ENCODE assay signal across 38 cellular contexts in the genomic region with DNA sequence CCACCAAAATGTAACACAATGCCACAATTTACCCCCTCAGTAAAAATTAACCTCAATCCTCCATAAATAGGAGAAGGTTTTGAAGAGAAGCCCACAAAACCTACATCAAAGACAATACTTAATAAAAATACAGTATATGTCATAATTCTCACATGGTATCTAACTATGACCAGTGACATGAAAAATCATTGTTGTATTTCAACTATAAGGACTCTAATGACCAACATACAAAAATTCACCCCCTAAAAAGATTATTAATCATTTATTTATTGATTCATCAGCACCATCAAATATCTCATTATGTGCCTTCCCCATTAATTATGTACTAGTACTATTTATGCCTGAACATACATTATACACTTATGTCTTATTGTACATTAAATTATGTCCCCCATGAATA.
"Had no signal": no experiment of that assay in that cellular context is flagged by ENCODE, and none has a peak within 500 bp of the region (broad histone marks: within the 10 kb centered on the region; RNA-seq: fewer than 3 reads in every experiment).

No MANE protein-coding gene starts in this region.

- H3K27me3 ChIP-seq: ascending aorta, body of pancreas, brain microvascular endothelial cell, breast epithelium, cardiac muscle cell had no signal

- H3K36me3 ChIP-seq: adrenal gland, ascending aorta, brain microvascular endothelial cell, breast epithelium, cardiac muscle cell had no signal

- H3K4me3 ChIP-seq: adrenal gland, ascending aorta, body of pancreas, breast epithelium, cardiac muscle cell had no signal

- H3K4me1 ChIP-seq: adrenal gland, ascending aorta, body of pancreas, breast epithelium had no signal

- H3K9me3 Mint-ChIP-seq: activated naive CD4-positive, alpha-beta T cell treated with anti-CD3 and anti-CD28 coated beads for 36 hours; activated naive CD4-positive, alpha-beta T cell treated with anti-CD3 and anti-CD28 coated beads, Interleukin-2, amount 10 ng/mL, durations not matched to agents 7 days and 5 days; activated naive CD4-positive, alpha-beta T cell treated with anti-CD3 and anti-CD28 coated beads, Interleukin-2, amount 50 U/mL, for 24 hours; activated naive CD4-positive, alpha-beta T cell treated with anti-CD3 and anti-CD28 coated beads, Interleukin-2, amount 50 U/mL, for 72 hours; activated naive CD8-positive, alpha-beta T cell treated with anti-CD3 and anti-CD28 coated beads for 36 hours; activated naive CD8-positive, alpha-beta T cell treated with anti-CD3 and anti-CD28 coated beads, Interleukin-2, amount 50 U/mL, for 24 hours; activated T-cell treated with anti-CD3 and anti-CD28 coated beads, Interleukin-2, amount 50 U/mL, for 24 hours; activated T-cell treated with anti-CD3 and anti-CD28 coated beads, Interleukin-2, amount 50 U/mL, for 72 hours; activated T-helper 1 cell treated with anti-CD3 and anti-CD28 coated beads, Interleukin-12 subunit alpha, Interleukin-12 subunit beta, Interleukin-2, Interleukin-4 antibody, amounts not matched to agents 30 ng/mL and 10 ng/mL and 1 ng/mL, durations not matched to agents 14 hours and 24 hours and 36 hours; activated T-helper 17 cell treated with anti-CD3 and anti-CD28 coated beads, Interleukin-2, amount 50 U/mL, for 72 hours; activated T-helper 2 cell treated with anti-CD3 and anti-CD28 coated beads, Interferon-gamma antibody, Interleukin-2, Interleukin-4, amounts not matched to agents 10 μg/mL and 5 μg/mL and 100 μg/mL, durations not matched to agents 14 hours and 24 hours and 36 hours; central memory CD8-positive, alpha-beta T cell had no signal

- H3K4me1 Mint-ChIP-seq: activated naive CD4-positive, alpha-beta T cell treated with anti-CD3 and anti-CD28 coated beads, Interleukin-2, amount 10 ng/mL, durations not matched to agents 7 days and 5 days; activated naive CD4-positive, alpha-beta T cell treated with anti-CD3 and anti-CD28 coated beads, Interleukin-2, amount 50 U/mL, for 24 hours; activated naive CD8-positive, alpha-beta T cell treated with anti-CD3 and anti-CD28 coated beads for 36 hours; activated naive CD8-positive, alpha-beta T cell treated with anti-CD3 and anti-CD28 coated beads, Interleukin-2, amount 10 ng/mL, durations not matched to agents 7 days and 5 days; activated naive CD8-positive, alpha-beta T cell treated with anti-CD3 and anti-CD28 coated beads, Interleukin-2, amount 50 U/mL, for 24 hours; activated T-helper 17 cell treated with anti-CD3 and anti-CD28 coated beads, Interleukin-2, amount 50 U/mL, for 72 hours; brain; central memory CD8-positive, alpha-beta T cell had no signal

- FAIRE-seq: bronchial epithelial cell had no signal

- H3K27me3 Mint-ChIP-seq: activated naive CD4-positive, alpha-beta T cell treated with anti-CD3 and anti-CD28 coated beads, Interleukin-2, amount 10 ng/mL, durations not matched to agents 7 days and 5 days; activated naive CD8-positive, alpha-beta T cell; activated naive CD8-positive, alpha-beta T cell treated with anti-CD3 and anti-CD28 coated beads for 36 hours; activated naive CD8-positive, alpha-beta T cell treated with anti-CD3 and anti-CD28 coated beads, Interleukin-2, amount 50 U/mL, for 24 hours; activated T-helper 17 cell treated with anti-CD3 and anti-CD28 coated beads, Interleukin-2, amount 50 U/mL, for 72 hours; brain; central memory CD8-positive, alpha-beta T cell had no signal

- H3K27ac ChIP-seq: adrenal gland, ascending aorta, body of pancreas, brain microvascular endothelial cell, breast epithelium, cardiac muscle cell had no signal

- ATAC-seq: activated naive CD4-positive, alpha-beta T cell treated with anti-CD3 and anti-CD28 coated beads, Interleukin-2, amount 50 U/mL, for 72 hours; activated naive CD8-positive, alpha-beta T cell treated with anti-CD3 and anti-CD28 coated beads, Interleukin-2, amount 50 U/mL, for 24 hours; activated T-cell treated with anti-CD3 and anti-CD28 coated beads, Interleukin-2, amount 50 U/mL, for 72 hours; activated T-helper 17 cell treated with anti-CD3 and anti-CD28 coated beads, Interleukin-2, amount 50 U/mL, for 72 hours; body of pancreas had no signal

- DNase-seq: activated effector memory CD4-positive, alpha-beta T cell treated with anti-CD3 and anti-CD28 coated beads, Interleukin-2, amount 50 U/mL, for 16 hours; activated effector memory CD4-positive, alpha-beta T cell treated with Interleukin-2 at 50 U/mL for 16 hours; activated gamma-delta T cell; activated gamma-delta T cell treated with Interleukin-2 at 50 U/mL for 16 hours; activated naive CD4-positive, alpha-beta T cell; activated naive CD4-positive, alpha-beta T cell treated with anti-CD3 and anti-CD28 coated beads for 36 hours; activated naive CD4-positive, alpha-beta T cell treated with anti-CD3 and anti-CD28 coated beads, Interleukin-2, amount 10 ng/mL, durations not matched to agents 7 days and 5 days; activated naive CD4-positive, alpha-beta T cell treated with anti-CD3 and anti-CD28 coated beads, Interleukin-2, amount 50 U/mL, for 16 hours; activated naive CD4-positive, alpha-beta T cell treated with Interleukin-2 at 50 U/mL for 16 hours; activated naive CD8-positive, alpha-beta T cell treated with anti-CD3 and anti-CD28 coated beads for 36 hours; activated naive CD8-positive, alpha-beta T cell treated with anti-CD3 and anti-CD28 coated beads, Interleukin-2, amount 10 ng/mL, durations not matched to agents 7 days and 5 days; activated naive CD8-positive, alpha-beta T cell treated with anti-CD3 and anti-CD28 coated beads, Interleukin-2, amount 50 U/mL, for 24 hours; activated T-cell treated with anti-CD3 and anti-CD28 coated beads, Interleukin-2, amount 50 U/mL, for 1 hour; activated T-cell treated with anti-CD3 and anti-CD28 coated beads, Interleukin-2, amount 50 U/mL, for 24 hours; activated T-cell treated with anti-CD3 and anti-CD28 coated beads, Interleukin-2, amount 50 U/mL, for 48 hours; activated T-cell treated with anti-CD3 and anti-CD28 coated beads, Interleukin-2, amount 50 U/mL, for 72 hours; adrenal gland; amniotic stem cell; amygdala; anterior cingulate cortex; aorta; body of pancreas; brain microvascular endothelial cell; caudate nucleus; central memory CD4-positive, alpha-beta T cell; cerebellar nuclear complex had no signal

- H3K9me3 ChIP-seq: body of pancreas had no signal

- H3K36me3 Mint-ChIP-seq: activated naive CD4-positive, alpha-beta T cell treated with anti-CD3 and anti-CD28 coated beads, Interleukin-2, amount 10 ng/mL, durations not matched to agents 7 days and 5 days; activated naive CD4-positive, alpha-beta T cell treated with anti-CD3 and anti-CD28 coated beads, Interleukin-2, amount 50 U/mL, for 24 hours; activated naive CD4-positive, alpha-beta T cell treated with anti-CD3 and anti-CD28 coated beads, Interleukin-2, amount 50 U/mL, for 72 hours; activated naive CD8-positive, alpha-beta T cell; activated naive CD8-positive, alpha-beta T cell treated with anti-CD3 and anti-CD28 coated beads for 36 hours; activated naive CD8-positive, alpha-beta T cell treated with anti-CD3 and anti-CD28 coated beads, Interleukin-2, amount 10 ng/mL, durations not matched to agents 7 days and 5 days; brain had no signal

- H3K4me3 Mint-ChIP-seq: activated naive CD4-positive, alpha-beta T cell treated with anti-CD3 and anti-CD28 coated beads for 36 hours; activated naive CD4-positive, alpha-beta T cell treated with anti-CD3 and anti-CD28 coated beads, Interleukin-2, amount 10 ng/mL, durations not matched to agents 7 days and 5 days; activated naive CD4-positive, alpha-beta T cell treated with anti-CD3 and anti-CD28 coated beads, Interleukin-2, amount 50 U/mL, for 24 hours; activated naive CD8-positive, alpha-beta T cell; activated naive CD8-positive, alpha-beta T cell treated with anti-CD3 and anti-CD28 coated beads for 36 hours; activated naive CD8-positive, alpha-beta T cell treated with anti-CD3 and anti-CD28 coated beads, Interleukin-2, amount 10 ng/mL, durations not matched to agents 7 days and 5 days; activated naive CD8-positive, alpha-beta T cell treated with anti-CD3 and anti-CD28 coated beads, Interleukin-2, amount 50 U/mL, for 24 hours; activated T-cell treated with anti-CD3 and anti-CD28 coated beads, Interleukin-2, amount 50 U/mL, for 24 hours; activated T-cell treated with anti-CD3 and anti-CD28 coated beads, Interleukin-2, amount 50 U/mL, for 72 hours; activated T-helper 1 cell treated with anti-CD3 and anti-CD28 coated beads, Interleukin-12 subunit alpha, Interleukin-12 subunit beta, Interleukin-2, Interleukin-4 antibody, amounts not matched to agents 30 ng/mL and 10 ng/mL and 1 ng/mL, durations not matched to agents 14 hours and 24 hours and 36 hours; activated T-helper 17 cell treated with anti-CD3 and anti-CD28 coated beads, Interleukin-2, amount 50 U/mL, for 72 hours; brain; central memory CD8-positive, alpha-beta T cell had no signal
